Comparison of ENCODE assay signal across 8 cellular contexts in genomic region chr7:92446869-92447238, GRCh38. TPM values are rescaled to one million over a fixed set of nuclear protein-coding genes. Genes with fewer than 3 reads are reported as not detected.
A peak's percentile ranks its signal among the peaks of the same experiment; 100 is the strongest.
DNase-seq lines count a peak whose midpoint lies in the region; ATAC-seq, FAIRE-seq and TF ChIP-seq lines count a peak whose summit lies in the region.

No MANE protein-coding gene starts in this region.

- H3K4me1 ChIP-seq in A549: peaks cover 15% of the 10 kb centered on the region
- peaks cover 0 to 4% of the 10 kb centered on the region in 2 donors for H3K4me1 ChIP-seq in kidney (ENCODE audit: control insufficient read depth in 1 of 2, insufficient read depth in 1 of 2, low read depth in 1 of 2, low read length in 2 of 2)

- no peak for DNase-seq in A549 (ENCODE audit: low read depth in 1 of 2, low spot score in 1 of 2)
- DNase-seq in LNCaP clone FGC (ENCODE audit: low read depth): no peak
- no peak for DNase-seq in central memory CD8-positive, alpha-beta T cell (ENCODE audit: low spot score in 2 of 2)
- no peak for DNase-seq in natural killer cell
- no peak for DNase-seq in germinal center (ENCODE audit: low spot score)
- DNase-seq in SIG-M5 (lab: John Stamatoyannopoulos, UW): no peak
- DNase-seq in GM10266 (ENCODE audit: extremely low spot score): no peak
- DNase-seq in kidney: no peak

- WGBS in A549 (ENCODE audit: missing lambda C conversion rate): 59% methylated on average over 17 of the region's 17 CpGs

- TF ChIP-seq CTCF in A549 (IDR thresholded peaks at IDR 0.05) (no peak), LNCaP clone FGC (IDR thresholded peaks at IDR 0.05; ENCODE audit: control insufficient read depth, extremely low read depth, insufficient read depth) (no peak), natural killer cell (IDR thresholded peaks at IDR 0.05) (no peak), GM10266 (IDR thresholded peaks at IDR 0.05; ENCODE audit: control insufficient read depth, insufficient read depth, low read depth, missing control alignments) (no peak), kidney (IDR thresholded peaks at IDR 0.05; ENCODE audit: borderline replicate concordance, extremely low read depth, insufficient read depth) (no peak)

- H3K9me3 ChIP-seq in A549 (no peaks in the 10 kb centered on the region), kidney (ENCODE audit: control insufficient read depth in 1 of 2, low read length in 2 of 2) (no peaks in the 10 kb centered on the region)

- FAIRE-seq in A549 (lab: Jason Lieb, UNC) (no peak), kidney (lab: Jason Lieb, UNC) (no peak)

- TF ChIP-seq RAD21 in A549 (conservative IDR thresholded peaks at IDR 0.05 in 1 of 2, IDR thresholded peaks at IDR 0.05 in 1 of 2): no peak

- no peak; a peak in 1 of 6 replicates for ATAC-seq in A549
- no peak for ATAC-seq in central memory CD8-positive, alpha-beta T cell (replicated peaks; ENCODE audit: extremely low read depth, poor library complexity, severe bottlenecking)
- no peak for ATAC-seq in natural killer cell

- intact Hi-C loops in natural killer cell (cut with micrococcal nuclease) (loop anchor here (1.0 to 10.0 kb wide), 7 partner anchors 23 to 1990 kb away; partner anchors contain the start of genes AKAP9, ANKIB1, KRIT1 and LRRD1), kidney (cut with DNase I) (no loop called here)

- CTCF ChIA-PET in A549 (lab: Yijun Ruan, JAX): interaction anchor here (0.7 to 4.7 kb wide), 37 partner anchors 9 to 1394 kb away, joined by 3 to 98 read pairs (median 5); partner anchors contain the start of genes ANKIB1, KRIT1, LRRD1 and MTERF1

- H3K4me3 ChIP-seq in A549 (no peak overlapping the region), LNCaP clone FGC (ENCODE audit: low read depth, low read length) (peak overlapping the region; percentile 92; the same call in 1 of the 2 replicates), kidney (ENCODE audit: low read length in 2 of 2) (peak overlapping the region in 1 of 2 donors; percentile 73)

- POLR2A ChIA-PET in A549 (lab: Yijun Ruan, JAX): interaction anchor here (0.6 to 2.4 kb wide), 11 partner anchors 12 to 617 kb away, joined by 3 to 25 read pairs (median 4); partner anchors contain the start of genes AKAP9, ANKIB1, CYP51A1 and KRIT1

- H3K27me3 Mint-ChIP-seq in central memory CD8-positive, alpha-beta T cell: no peaks in the 10 kb centered on the region
- no peaks in the 10 kb centered on the region for H3K27me3 Mint-ChIP-seq in natural killer cell (ENCODE audit: low read depth in 2 of 2)

- H3K9ac ChIP-seq in kidney (ENCODE audit: low read length in 2 of 2): peak overlapping the region in 1 of 2 donors; percentile 45

- no peak for TF ChIP-seq POLR2A in A549 (IDR thresholded peaks at IDR 0.05; ENCODE audit: low read length)

- H3K9me3 Mint-ChIP-seq in central memory CD8-positive, alpha-beta T cell: no peaks in the 10 kb centered on the region
- no peaks in the 10 kb centered on the region for H3K9me3 Mint-ChIP-seq in natural killer cell

- TF ChIP-seq EP300 in A549 (IDR thresholded peaks at IDR 0.05): no peak

- H3K36me3 Mint-ChIP-seq in central memory CD8-positive, alpha-beta T cell (ENCODE audit: insufficient read depth): peaks cover 14% of the 10 kb centered on the region
- peaks cover 7% of the 10 kb centered on the region for H3K36me3 Mint-ChIP-seq in natural killer cell

- peak overlapping the region in 1 of 2 experiments; percentile 100; a peak in 3 of 6 replicates for H3K27ac ChIP-seq in A549
- no peak overlapping the region for H3K27ac ChIP-seq in kidney (ENCODE audit: low read depth in 2 of 2, low read length in 2 of 2)

- H3K4me2 ChIP-seq in A549: peak overlapping the region; percentile 47; the same call in 2 of the 3 replicates

- peak overlapping the region; percentile 97 for H3K27ac Mint-ChIP-seq in central memory CD8-positive, alpha-beta T cell (ENCODE audit: low read depth)
- peak overlapping the region; percentile 90 to 98 for H3K27ac Mint-ChIP-seq in natural killer cell

- peaks cover 8 to 19% of the 10 kb centered on the region in 2 donors for H3K36me3 ChIP-seq in kidney (ENCODE audit: control insufficient read depth in 1 of 2, insufficient read depth in 2 of 2, low read length in 2 of 2)

- H3K4me3 Mint-ChIP-seq in central memory CD8-positive, alpha-beta T cell: peak overlapping the region; percentile 87
- H3K4me3 Mint-ChIP-seq in natural killer cell: no peak overlapping the region

- H3K4me1 Mint-ChIP-seq in central memory CD8-positive, alpha-beta T cell: peaks cover 14% of the 10 kb centered on the region
- peaks cover 6 to 9% of the 10 kb centered on the region in 2 donors for H3K4me1 Mint-ChIP-seq in natural killer cell

TF ChIP-seq in A549, 52 proteins besides CTCF, POLR2A, EP300 and RAD21:
- no peak for TF ChIP-seq FOSL2 (IDR thresholded peaks at IDR 0.05)
- TF ChIP-seq FOSL2 (CRISPR knock-in tag; IDR thresholded peaks at IDR 0.05): no peak
- no peak for TF ChIP-seq HOXA7 (CRISPR knock-in tag; IDR thresholded peaks at IDR 0.05)
- TF ChIP-seq, protein P1, sequence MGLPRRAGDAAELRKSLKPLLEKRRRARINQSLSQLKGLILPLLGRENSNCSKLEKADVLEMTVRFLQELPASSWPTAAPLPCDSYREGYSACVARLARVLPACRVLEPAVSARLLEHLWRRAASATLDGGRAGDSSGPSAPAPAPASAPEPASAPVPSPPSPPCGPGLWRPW (IDR thresholded peaks at IDR 0.05): no peak
- TF ChIP-seq TFCP2L1 (CRISPR knock-in tag; IDR thresholded peaks at IDR 0.05): no peak
- no peak for TF ChIP-seq HOXB5 (CRISPR knock-in tag; IDR thresholded peaks at IDR 0.05)
- TF ChIP-seq, protein P2, sequence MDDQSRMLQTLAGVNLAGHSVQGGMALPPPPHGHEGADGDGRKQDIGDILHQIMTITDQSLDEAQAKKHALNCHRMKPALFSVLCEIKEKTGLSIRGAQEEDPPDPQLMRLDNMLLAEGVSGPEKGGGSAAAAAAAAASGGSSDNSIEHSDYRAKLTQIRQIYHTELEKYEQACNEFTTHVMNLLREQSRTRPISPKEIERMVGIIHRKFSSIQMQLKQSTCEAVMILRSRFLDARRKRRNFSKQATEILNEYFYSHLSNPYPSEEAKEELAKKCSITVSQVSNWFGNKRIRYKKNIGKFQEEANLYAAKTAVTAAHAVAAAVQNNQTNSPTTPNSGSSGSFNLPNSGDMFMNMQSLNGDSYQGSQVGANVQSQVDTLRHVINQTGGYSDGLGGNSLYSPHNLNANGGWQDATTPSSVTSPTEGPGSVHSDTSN (IDR thresholded peaks at IDR 0.05): no peak
- TF ChIP-seq NFE2L2 (conservative IDR thresholded peaks at IDR 0.05; ENCODE audit: low read length): no peak
- TF ChIP-seq MAZ (IDR thresholded peaks at IDR 0.05; ENCODE audit: borderline replicate concordance, low read depth, low read length): no peak
- TF ChIP-seq CEBPB (IDR thresholded peaks at IDR 0.05): no peak
- no peak for TF ChIP-seq NPAS2 (CRISPR knock-in tag; IDR thresholded peaks at IDR 0.05; ENCODE audit: borderline replicate concordance)
- TF ChIP-seq BHLHE40 (IDR thresholded peaks at IDR 0.05; ENCODE audit: low read depth, low read length): no peak
- no peak for TF ChIP-seq HDAC2 (IDR thresholded peaks at IDR 0.05)
- TF ChIP-seq PHF8 (IDR thresholded peaks at IDR 0.05; ENCODE audit: borderline replicate concordance, low read depth): no peak
- TF ChIP-seq ATOH8 (CRISPR knock-in tag; IDR thresholded peaks at IDR 0.05; ENCODE audit: low read depth): no peak
- TF ChIP-seq JUN (IDR thresholded peaks at IDR 0.05): no peak
- no peak for TF ChIP-seq EHMT2 (IDR thresholded peaks at IDR 0.05; ENCODE audit: low read depth)
- no peak for TF ChIP-seq RNF2 (IDR thresholded peaks at IDR 0.05; ENCODE audit: borderline replicate concordance, low read depth)
- no peak for TF ChIP-seq CHD2 (IDR thresholded peaks at IDR 0.05; ENCODE audit: low read length, partially characterized antibody)
- no peak for TF ChIP-seq CHD4 (IDR thresholded peaks at IDR 0.05; ENCODE audit: borderline replicate concordance)
- TF ChIP-seq MAX (IDR thresholded peaks at IDR 0.05): no peak

RNA-seq across cellular contexts. Expression of gene GATAD1, which starts 0.4 kb away (rescaled TPM):
- polyA plus RNA-seq in A549 (2011; rRNA removed): 35.7 and 38.5 TPM in 2 replicates
- polyA plus RNA-seq in A549 (2012; cell fraction: cytosol; rRNA removed): 9.2 and 11.4 TPM in 2 replicates
- 6.4 and 9.3 TPM in 2 replicates for polyA plus RNA-seq in A549 (2012; cell fraction: nucleus; rRNA removed)
- 19.1 to 21.8 TPM (median 20.8 TPM) in 3 replicates for polyA plus RNA-seq in A549 (2017; fragmentation: RNase III; extraction: RNeasy Plus Mini Kit Qiagen cat#74134 plus additional on column Dnase treatment)
- polyA minus RNA-seq in A549 (2011; rRNA and poly(A)+ RNA removed): 18.1 and 20.3 TPM in 2 replicates
- total RNA-seq in natural killer cell: 10 to 100 TPM; 32.5 to 43.3 (median 35.0) TPM
- total RNA-seq in kidney: 35.8 TPM
- polyA plus RNA-seq in kidney (ENCODE audit: insufficient read depth, low read depth, low replicate concordance): 17.5 TPM

RNA-seq across cellular contexts. Expression of gene ERVW-1, which starts 30.9 kb away (rescaled TPM):
- polyA plus RNA-seq in A549 (2011; rRNA removed): not detected in 2 replicates
- polyA plus RNA-seq in A549 (2012; cell fraction: cytosol; rRNA removed): not detected in 2 replicates
- not detected in 2 replicates for polyA plus RNA-seq in A549 (2012; cell fraction: nucleus; rRNA removed)
- not detected in 3 replicates for polyA plus RNA-seq in A549 (2017; fragmentation: RNase III; extraction: RNeasy Plus Mini Kit Qiagen cat#74134 plus additional on column Dnase treatment)
- not detected in 2 replicates for polyA minus RNA-seq in A549 (2011; rRNA and poly(A)+ RNA removed)
- total RNA-seq in natural killer cell: not detected
- total RNA-seq in kidney: not detected
- polyA plus RNA-seq in kidney (ENCODE audit: insufficient read depth, low read depth, low replicate concordance): not detected
